24 cellular contexts compared by ENCODE assay signal in genomic region chr17:61846088-61846487, GRCh38.
"Had no signal": no experiment of that assay in that cellular context is flagged by ENCODE, and none has a peak within 500 bp of the region (broad histone marks: within the 10 kb centered on the region; RNA-seq: fewer than 3 reads in every experiment).

No MANE protein-coding gene starts in this region.

- H3K4me3 ChIP-seq: stomach, suprapubic skin, testis, thoracic aorta, thyroid gland, tibial artery, tibial nerve, transverse colon, upper lobe of left lung, upper lobe of right lung, uterus, vagina had no signal

- DNase-seq: stimulated activated CD4-positive, alpha-beta T cell treated with anti-CD3 and anti-CD28 coated beads, Interleukin-2, amount 100 ng/mL, for 48 hours; stimulated activated CD4-positive, alpha-beta T cell treated with anti-CD3 and anti-CD28 coated beads, Interleukin-4, amount 100 ng/mL, for 1 hour; stimulated activated CD4-positive, alpha-beta T cell treated with anti-CD3 and anti-CD28 coated beads, Interleukin-4, amount 100 ng/mL, for 24 hours; stimulated activated CD4-positive, alpha-beta T cell treated with anti-CD3 and anti-CD28 coated beads, Interleukin-4, amount 100 ng/mL, for 4 hours; stimulated activated CD8-positive, alpha-beta memory T cell treated with anti-CD3 and anti-CD28 coated beads, Interleukin-4, amount 100 ng/mL, for 48 hours; stimulated activated naive B cell treated with anti-CD40 and anti-IgM and Interleukin-4, amounts not matched to agents 10 μg/mL and 1 μg/mL and 100 μg/mL, for 72 hours; stimulated activated naive CD4-positive, alpha-beta T cell; stimulated activated naive CD4-positive, alpha-beta T cell treated with Interleukin-2 at 50 U/mL for 16 hours; stimulated activated naive CD8-positive, alpha-beta T cell treated with anti-CD3 and anti-CD28 coated beads, Interleukin-15, amount 100 ng/mL, for 72 hours; stimulated activated naive CD8-positive, alpha-beta T cell treated with anti-CD3 and anti-CD28 coated beads, Interleukin-15, Interleukin-2, amounts not matched to agents 100 U/mL and 50 U/mL, for 24 hours; stomach; substantia nigra; testis; thyroid gland; tibial artery; transverse colon; trophoblast cell; upper lobe of right lung; uterus had no signal

- H3K4me1 ChIP-seq: suprapubic skin, testis, thyroid gland, tibial artery, tibial nerve, transverse colon, upper lobe of left lung, upper lobe of right lung, uterus, vagina had no signal

- H3K9me3 ChIP-seq: stomach, suprapubic skin, testis, thoracic aorta, thyroid gland, tibial artery, tibial nerve, transverse colon, upper lobe of left lung, upper lobe of right lung, uterus, vagina had no signal

- H3K36me3 ChIP-seq: stomach, suprapubic skin, thoracic aorta, thyroid gland, tibial artery, tibial nerve, transverse colon, upper lobe of left lung, upper lobe of right lung, uterus, vagina had no signal

- H3K27ac ChIP-seq: stomach, suprapubic skin, testis, thoracic aorta, thyroid gland, tibial artery, tibial nerve, transverse colon, upper lobe of left lung, upper lobe of right lung, uterus, vagina had no signal
